Comparison of ENCODE assay signal across 1 cellular context in the genomic region with DNA sequence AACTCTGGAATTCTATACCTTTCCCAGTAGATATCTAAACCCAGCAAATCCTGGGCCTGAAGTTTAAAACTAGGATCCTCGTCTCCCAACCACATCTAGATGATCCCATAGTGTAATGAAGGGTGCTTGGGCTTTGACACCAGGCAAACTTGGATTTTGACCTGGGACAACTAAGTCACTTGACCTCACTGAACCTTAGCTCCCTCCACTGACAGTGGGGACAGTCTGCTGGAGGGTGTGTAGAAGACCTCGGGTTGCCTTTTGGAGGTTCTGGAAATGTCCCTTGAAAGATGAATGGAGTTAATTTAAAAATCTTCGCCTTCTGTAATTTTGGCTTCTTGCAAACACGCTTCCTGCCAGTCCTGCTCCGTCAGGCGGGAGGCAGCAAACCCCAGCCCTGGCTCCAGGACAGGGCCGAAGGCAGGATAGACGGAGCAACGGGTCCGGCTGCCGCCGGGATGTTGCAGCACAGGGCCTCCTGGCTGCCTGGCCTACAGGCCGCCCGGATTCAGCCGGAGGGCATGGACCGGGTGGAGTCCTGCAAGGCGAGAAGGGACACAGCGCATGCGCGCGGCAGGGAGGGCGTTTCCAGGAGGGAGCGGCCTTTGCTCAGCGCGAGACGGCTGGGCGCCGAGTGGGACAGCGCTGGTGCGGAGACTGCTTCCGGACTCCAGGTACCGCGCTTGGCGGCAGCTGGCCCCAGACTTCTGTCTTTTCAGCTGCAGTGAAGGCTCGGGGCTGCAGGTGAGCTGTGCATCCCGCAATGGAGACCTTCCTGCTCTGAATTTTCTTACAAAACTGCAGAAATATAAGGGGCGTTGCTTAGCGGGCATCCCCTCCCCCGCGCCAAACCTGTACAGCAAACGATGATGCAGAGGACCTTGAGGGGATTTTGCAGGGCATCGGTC.
TF ChIP-seq lines count a peak whose summit lies in the region.

A gene with protein sequence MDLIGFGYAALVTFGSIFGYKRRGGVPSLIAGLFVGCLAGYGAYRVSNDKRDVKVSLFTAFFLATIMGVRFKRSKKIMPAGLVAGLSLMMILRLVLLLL (plus strand): TSS at position 612 of the 908 bp plus-strand sequence. CDS start 5,990 bp downstream, outside the sequence.

TF ChIP-seq in HepG2, 621 proteins besides CTCF, POLR2A, EP300 and RAD21 (continued from another document and continues in another):
- TF ChIP-seq, protein P1, sequence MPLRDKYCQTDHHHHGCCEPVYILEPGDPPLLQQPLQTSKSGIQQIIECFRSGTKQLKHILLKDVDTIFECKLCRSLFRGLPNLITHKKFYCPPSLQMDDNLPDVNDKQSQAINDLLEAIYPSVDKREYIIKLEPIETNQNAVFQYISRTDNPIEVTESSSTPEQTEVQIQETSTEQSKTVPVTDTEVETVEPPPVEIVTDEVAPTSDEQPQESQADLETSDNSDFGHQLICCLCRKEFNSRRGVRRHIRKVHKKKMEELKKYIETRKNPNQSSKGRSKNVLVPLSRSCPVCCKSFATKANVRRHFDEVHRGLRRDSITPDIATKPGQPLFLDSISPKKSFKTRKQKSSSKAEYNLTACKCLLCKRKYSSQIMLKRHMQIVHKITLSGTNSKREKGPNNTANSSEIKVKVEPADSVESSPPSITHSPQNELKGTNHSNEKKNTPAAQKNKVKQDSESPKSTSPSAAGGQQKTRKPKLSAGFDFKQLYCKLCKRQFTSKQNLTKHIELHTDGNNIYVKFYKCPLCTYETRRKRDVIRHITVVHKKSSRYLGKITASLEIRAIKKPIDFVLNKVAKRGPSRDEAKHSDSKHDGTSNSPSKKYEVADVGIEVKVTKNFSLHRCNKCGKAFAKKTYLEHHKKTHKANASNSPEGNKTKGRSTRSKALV (CRISPR knock-in tag; IDR thresholded peaks at IDR 0.05) = peak; percentile 92
- TF ChIP-seq KDM3A (CRISPR knock-in tag; IDR thresholded peaks at IDR 0.05; ENCODE audit: low read depth) = peak; percentile 97
- TF ChIP-seq ZNF432 (CRISPR knock-in tag; IDR thresholded peaks at IDR 0.05; ENCODE audit: borderline replicate concordance) = no peak
- peak; percentile 96 for TF ChIP-seq ZSCAN31 (CRISPR knock-in tag; IDR thresholded peaks at IDR 0.05; ENCODE audit: low read depth)
- TF ChIP-seq ZFP41 (CRISPR knock-in tag; IDR thresholded peaks at IDR 0.05; ENCODE audit: borderline replicate concordance) = peak; percentile 57; the same call in 1 of the 2 replicates
- peak; percentile 51 for TF ChIP-seq RARA (CRISPR knock-in tag; IDR thresholded peaks at IDR 0.05)
- TF ChIP-seq, protein P2, sequence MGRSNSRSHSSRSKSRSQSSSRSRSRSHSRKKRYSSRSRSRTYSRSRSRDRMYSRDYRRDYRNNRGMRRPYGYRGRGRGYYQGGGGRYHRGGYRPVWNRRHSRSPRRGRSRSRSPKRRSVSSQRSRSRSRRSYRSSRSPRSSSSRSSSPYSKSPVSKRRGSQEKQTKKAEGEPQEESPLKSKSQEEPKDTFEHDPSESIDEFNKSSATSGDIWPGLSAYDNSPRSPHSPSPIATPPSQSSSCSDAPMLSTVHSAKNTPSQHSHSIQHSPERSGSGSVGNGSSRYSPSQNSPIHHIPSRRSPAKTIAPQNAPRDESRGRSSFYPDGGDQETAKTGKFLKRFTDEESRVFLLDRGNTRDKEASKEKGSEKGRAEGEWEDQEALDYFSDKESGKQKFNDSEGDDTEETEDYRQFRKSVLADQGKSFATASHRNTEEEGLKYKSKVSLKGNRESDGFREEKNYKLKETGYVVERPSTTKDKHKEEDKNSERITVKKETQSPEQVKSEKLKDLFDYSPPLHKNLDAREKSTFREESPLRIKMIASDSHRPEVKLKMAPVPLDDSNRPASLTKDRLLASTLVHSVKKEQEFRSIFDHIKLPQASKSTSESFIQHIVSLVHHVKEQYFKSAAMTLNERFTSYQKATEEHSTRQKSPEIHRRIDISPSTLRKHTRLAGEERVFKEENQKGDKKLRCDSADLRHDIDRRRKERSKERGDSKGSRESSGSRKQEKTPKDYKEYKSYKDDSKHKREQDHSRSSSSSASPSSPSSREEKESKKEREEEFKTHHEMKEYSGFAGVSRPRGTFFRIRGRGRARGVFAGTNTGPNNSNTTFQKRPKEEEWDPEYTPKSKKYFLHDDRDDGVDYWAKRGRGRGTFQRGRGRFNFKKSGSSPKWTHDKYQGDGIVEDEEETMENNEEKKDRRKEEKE (IDR thresholded peaks at IDR 0.05) = no peak
- TF ChIP-seq ZNF350 (CRISPR knock-in tag; IDR thresholded peaks at IDR 0.05; ENCODE audit: borderline replicate concordance, low read depth) = peak; percentile 92
- TF ChIP-seq ZNF232 (CRISPR knock-in tag; IDR thresholded peaks at IDR 0.05; ENCODE audit: borderline replicate concordance) = 0 out of 2 replicates have a peak, but pooled peaks have one; percentile 65
- peak; percentile 96 for TF ChIP-seq ZNF615 (CRISPR knock-in tag; IDR thresholded peaks at IDR 0.05; ENCODE audit: borderline replicate concordance)
- no peak for TF ChIP-seq ZFP1 (CRISPR knock-in tag; IDR thresholded peaks at IDR 0.05)
- TF ChIP-seq, protein P3, sequence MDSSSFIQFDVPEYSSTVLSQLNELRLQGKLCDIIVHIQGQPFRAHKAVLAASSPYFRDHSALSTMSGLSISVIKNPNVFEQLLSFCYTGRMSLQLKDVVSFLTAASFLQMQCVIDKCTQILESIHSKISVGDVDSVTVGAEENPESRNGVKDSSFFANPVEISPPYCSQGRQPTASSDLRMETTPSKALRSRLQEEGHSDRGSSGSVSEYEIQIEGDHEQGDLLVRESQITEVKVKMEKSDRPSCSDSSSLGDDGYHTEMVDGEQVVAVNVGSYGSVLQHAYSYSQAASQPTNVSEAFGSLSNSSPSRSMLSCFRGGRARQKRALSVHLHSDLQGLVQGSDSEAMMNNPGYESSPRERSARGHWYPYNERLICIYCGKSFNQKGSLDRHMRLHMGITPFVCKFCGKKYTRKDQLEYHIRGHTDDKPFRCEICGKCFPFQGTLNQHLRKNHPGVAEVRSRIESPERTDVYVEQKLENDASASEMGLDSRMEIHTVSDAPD (CRISPR knock-in tag; IDR thresholded peaks at IDR 0.05) = no peak
- TF ChIP-seq, protein P4, sequence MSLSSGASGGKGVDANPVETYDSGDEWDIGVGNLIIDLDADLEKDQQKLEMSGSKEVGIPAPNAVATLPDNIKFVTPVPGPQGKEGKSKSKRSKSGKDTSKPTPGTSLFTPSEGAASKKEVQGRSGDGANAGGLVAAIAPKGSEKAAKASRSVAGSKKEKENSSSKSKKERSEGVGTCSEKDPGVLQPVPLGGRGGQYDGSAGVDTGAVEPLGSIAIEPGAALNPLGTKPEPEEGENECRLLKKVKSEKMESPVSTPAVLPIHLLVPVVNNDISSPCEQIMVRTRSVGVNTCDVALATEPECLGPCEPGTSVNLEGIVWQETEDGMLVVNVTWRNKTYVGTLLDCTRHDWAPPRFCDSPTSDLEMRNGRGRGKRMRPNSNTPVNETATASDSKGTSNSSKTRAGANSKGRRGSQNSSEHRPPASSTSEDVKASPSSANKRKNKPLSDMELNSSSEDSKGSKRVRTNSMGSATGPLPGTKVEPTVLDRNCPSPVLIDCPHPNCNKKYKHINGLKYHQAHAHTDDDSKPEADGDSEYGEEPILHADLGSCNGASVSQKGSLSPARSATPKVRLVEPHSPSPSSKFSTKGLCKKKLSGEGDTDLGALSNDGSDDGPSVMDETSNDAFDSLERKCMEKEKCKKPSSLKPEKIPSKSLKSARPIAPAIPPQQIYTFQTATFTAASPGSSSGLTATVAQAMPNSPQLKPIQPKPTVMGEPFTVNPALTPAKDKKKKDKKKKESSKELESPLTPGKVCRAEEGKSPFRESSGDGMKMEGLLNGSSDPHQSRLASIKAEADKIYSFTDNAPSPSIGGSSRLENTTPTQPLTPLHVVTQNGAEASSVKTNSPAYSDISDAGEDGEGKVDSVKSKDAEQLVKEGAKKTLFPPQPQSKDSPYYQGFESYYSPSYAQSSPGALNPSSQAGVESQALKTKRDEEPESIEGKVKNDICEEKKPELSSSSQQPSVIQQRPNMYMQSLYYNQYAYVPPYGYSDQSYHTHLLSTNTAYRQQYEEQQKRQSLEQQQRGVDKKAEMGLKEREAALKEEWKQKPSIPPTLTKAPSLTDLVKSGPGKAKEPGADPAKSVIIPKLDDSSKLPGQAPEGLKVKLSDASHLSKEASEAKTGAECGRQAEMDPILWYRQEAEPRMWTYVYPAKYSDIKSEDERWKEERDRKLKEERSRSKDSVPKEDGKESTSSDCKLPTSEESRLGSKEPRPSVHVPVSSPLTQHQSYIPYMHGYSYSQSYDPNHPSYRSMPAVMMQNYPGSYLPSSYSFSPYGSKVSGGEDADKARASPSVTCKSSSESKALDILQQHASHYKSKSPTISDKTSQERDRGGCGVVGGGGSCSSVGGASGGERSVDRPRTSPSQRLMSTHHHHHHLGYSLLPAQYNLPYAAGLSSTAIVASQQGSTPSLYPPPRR (CRISPR knock-in tag; IDR thresholded peaks at IDR 0.05; ENCODE audit: borderline replicate concordance) = peak; percentile 65; the same call in 1 of the 2 replicates
- TF ChIP-seq, protein P5, sequence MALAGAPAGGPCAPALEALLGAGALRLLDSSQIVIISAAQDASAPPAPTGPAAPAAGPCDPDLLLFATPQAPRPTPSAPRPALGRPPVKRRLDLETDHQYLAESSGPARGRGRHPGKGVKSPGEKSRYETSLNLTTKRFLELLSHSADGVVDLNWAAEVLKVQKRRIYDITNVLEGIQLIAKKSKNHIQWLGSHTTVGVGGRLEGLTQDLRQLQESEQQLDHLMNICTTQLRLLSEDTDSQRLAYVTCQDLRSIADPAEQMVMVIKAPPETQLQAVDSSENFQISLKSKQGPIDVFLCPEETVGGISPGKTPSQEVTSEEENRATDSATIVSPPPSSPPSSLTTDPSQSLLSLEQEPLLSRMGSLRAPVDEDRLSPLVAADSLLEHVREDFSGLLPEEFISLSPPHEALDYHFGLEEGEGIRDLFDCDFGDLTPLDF (CRISPR knock-in tag; IDR thresholded peaks at IDR 0.05) = peak; percentile 83; the same call in 1 of the 2 replicates
- peak; percentile 80; the same call in 1 of the 2 replicates for TF ChIP-seq ZNF782 (CRISPR knock-in tag; IDR thresholded peaks at IDR 0.05; ENCODE audit: borderline replicate concordance)
- peak; percentile 97 for TF ChIP-seq POGZ (CRISPR knock-in tag; IDR thresholded peaks at IDR 0.05)
- TF ChIP-seq, protein P6, sequence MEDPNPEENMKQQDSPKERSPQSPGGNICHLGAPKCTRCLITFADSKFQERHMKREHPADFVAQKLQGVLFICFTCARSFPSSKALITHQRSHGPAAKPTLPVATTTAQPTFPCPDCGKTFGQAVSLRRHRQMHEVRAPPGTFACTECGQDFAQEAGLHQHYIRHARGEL (CRISPR knock-in tag; IDR thresholded peaks at IDR 0.05) = 0 out of 2 replicates have a peak, but pooled peaks have one; percentile 71
- peak; percentile 94; the same call in 1 of the 2 replicates for TF ChIP-seq DNMT1 (CRISPR knock-in tag; IDR thresholded peaks at IDR 0.05)
- TF ChIP-seq ZNF382 (CRISPR knock-in tag; IDR thresholded peaks at IDR 0.05; ENCODE audit: borderline replicate concordance) = no peak
- TF ChIP-seq ZNF264 (CRISPR knock-in tag; IDR thresholded peaks at IDR 0.05) = peak; percentile 92; the same call in 1 of the 2 replicates
- TF ChIP-seq ZNF256 (CRISPR knock-in tag; conservative IDR thresholded peaks at IDR 0.05) = no peak; the same call in 1 of the 2 replicates
- TF ChIP-seq XRCC5 (optimal IDR thresholded peaks at IDR 0.05; ENCODE audit: low read length) = peak; percentile 67
- TF ChIP-seq, protein P7, sequence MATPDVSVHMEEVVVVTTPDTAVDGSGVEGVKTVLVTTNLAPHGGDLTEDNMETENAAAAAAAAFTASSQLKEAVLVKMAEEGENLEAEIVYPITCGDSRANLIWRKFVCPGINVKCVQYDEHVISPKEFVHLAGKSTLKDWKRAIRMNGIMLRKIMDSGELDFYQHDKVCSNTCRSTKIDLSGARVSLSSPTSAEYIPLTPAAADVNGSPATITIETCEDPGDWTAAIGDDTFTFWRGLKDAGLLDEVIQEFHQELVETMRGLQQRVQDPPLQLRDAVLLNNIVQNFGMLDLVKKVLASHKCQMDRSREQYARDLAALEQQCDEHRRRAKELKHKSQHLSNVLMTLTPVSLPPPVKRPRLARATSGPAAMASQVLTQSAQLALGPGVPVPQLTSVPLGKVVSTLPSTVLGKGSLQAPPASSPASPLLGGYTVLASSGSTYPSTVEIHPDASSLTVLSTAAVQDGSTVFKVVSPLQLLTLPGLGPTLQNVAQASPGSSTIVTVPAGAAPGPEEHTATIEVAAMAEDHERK (CRISPR knock-in tag; IDR thresholded peaks at IDR 0.05; ENCODE audit: low read depth) = no peak
- TF ChIP-seq ZNF598 (CRISPR knock-in tag; IDR thresholded peaks at IDR 0.05; ENCODE audit: borderline replicate concordance) = peak; percentile 98
- peak; percentile 45; the same call in 1 of the 2 replicates for TF ChIP-seq TARDBP (CRISPR knock-in tag; IDR thresholded peaks at IDR 0.05)
- peak; percentile 91 for TF ChIP-seq AGO1 (IDR thresholded peaks at IDR 0.05; ENCODE audit: low read depth, low read length, poor library complexity, severe bottlenecking)
- 0 out of 2 replicates have a peak, but pooled peaks have one; percentile 78 for TF ChIP-seq ZNF552 (CRISPR knock-in tag; IDR thresholded peaks at IDR 0.05; ENCODE audit: borderline replicate concordance)
- TF ChIP-seq ZNF234 (CRISPR knock-in tag; conservative IDR thresholded peaks at IDR 0.05) = no peak
- peak; percentile 71; the same call in 1 of the 2 replicates for TF ChIP-seq NCOA2 (CRISPR knock-in tag; IDR thresholded peaks at IDR 0.05)
- TF ChIP-seq SMARCE1 (IDR thresholded peaks at IDR 0.05; ENCODE audit: borderline replicate concordance) = no peak
- TF ChIP-seq SIX1 (CRISPR knock-in tag; IDR thresholded peaks at IDR 0.05; ENCODE audit: borderline replicate concordance) = no peak
- TF ChIP-seq NR3C1 (CRISPR knock-in tag; IDR thresholded peaks at IDR 0.05) = no peak
- no peak; the same call in 1 of the 2 replicates for TF ChIP-seq RCOR2 (CRISPR knock-in tag; IDR thresholded peaks at IDR 0.05)
